ENCODE assay signal across 9 cellular contexts in genomic region chr4:176277162-176277904, GRCh38. TPM values are rescaled to one million over a fixed set of nuclear protein-coding genes. Genes with fewer than 3 reads are reported as not detected.
DNase-seq lines count a peak whose midpoint lies in the region; ATAC-seq and TF ChIP-seq lines count a peak whose summit lies in the region.
"Had no signal": no experiment of that assay in that cellular context is flagged by ENCODE, and none has a peak within 500 bp of the region (broad histone marks: within the 10 kb centered on the region; RNA-seq: fewer than 3 reads in every experiment).

No MANE protein-coding gene starts in this region.

- in situ Hi-C loops in Panc1 (cut with HindIII; ENCODE audit: low pct_unique_long_range_greater_than_20kb, low sequenced_read_pairs) = no loop called here

- no peaks in the 10 kb centered on the region for H3K4me1 ChIP-seq in Panc1 (ENCODE audit: control insufficient read depth, insufficient read depth, low read length)
- no peaks in the 10 kb centered on the region for H3K4me1 ChIP-seq in colonic mucosa

- no peak overlapping the region for H3K9ac ChIP-seq in colonic mucosa (ENCODE audit: low read depth in 2 of 2, low read length in 2 of 2)

- DNase-seq in GM10248 (ENCODE audit: extremely low spot score) (peak; percentile 34), HuH-7 (ENCODE audit: low spot score) (peak; percentile 20), Panc1 (ENCODE audit: low read depth, low spot score) (no peak), colonic mucosa (peak; percentile 34), left kidney (ENCODE audit: low read depth, low spot score) (peak; percentile 77)
- DNase-seq in stimulated activated naive CD8-positive, alpha-beta T cell treated with anti-CD3 and anti-CD28 coated beads, Interleukin-15, amount 100 ng/mL, for 72 hours = peak; percentile 4 to 16

- intact Hi-C loops in Panc1 (cut with micrococcal nuclease; ENCODE audit: unreplicated experiment) = loop anchor here (5.0 kb wide), 1 partner anchor 240 kb away; no protein-coding TSS in a partner anchor
- intact Hi-C loops in colonic mucosa (cut with DNase I) = loop anchor here (5.0 kb wide), 1 partner anchor 125 kb away; no protein-coding TSS in a partner anchor

- no peaks in the 10 kb centered on the region for H3K9me3 Mint-ChIP-seq in stimulated activated naive CD8-positive, alpha-beta T cell treated with anti-CD3 and anti-CD28 coated beads, Interleukin-15, amount 100 ng/mL, for 72 hours

- H3K36me3 ChIP-seq in Panc1 (ENCODE audit: control insufficient read depth, insufficient read depth, low read length) (no peaks in the 10 kb centered on the region), colonic mucosa (no peaks in the 10 kb centered on the region)

- no TSS peak for BruUV-seq in Panc1 (replicated peaks; lab: Mats Ljungman, UMichigan)

- H3K9me3 ChIP-seq in Panc1 (ENCODE audit: control insufficient read depth, insufficient read depth, low read depth, low read length) (no peaks in the 10 kb centered on the region), colonic mucosa (no peaks in the 10 kb centered on the region)

- H3K27me3 ChIP-seq in Panc1 (ENCODE audit: control insufficient read depth, insufficient read depth, low read length) (no peaks in the 10 kb centered on the region), colonic mucosa (no peaks in the 10 kb centered on the region)

- CTCF ChIA-PET in GM10248 (lab: Yijun Ruan, JAX) = interaction anchor here (0.7 to 2.0 kb wide), 6 partner anchors 10 to 264 kb away, joined by 3 to 6 read pairs (median 4); no protein-coding TSS in a partner anchor
- CTCF ChIA-PET in Panc1 (lab: Charles Lee) = interaction anchor here (0.6 to 1.0 kb wide), 5 partner anchors 42 to 280 kb away, joined by 3 to 5 read pairs (median 3); no protein-coding TSS in a partner anchor

- POLR2A ChIA-PET in GM10248 (lab: Yijun Ruan, JAX) = no interaction called here
- POLR2A ChIA-PET in Panc1 (lab: Charles Lee) = no interaction called here

- peaks cover 6% of the 10 kb centered on the region for H3K4me1 Mint-ChIP-seq in stimulated activated naive CD8-positive, alpha-beta T cell treated with anti-CD3 and anti-CD28 coated beads, Interleukin-15, amount 100 ng/mL, for 72 hours
- H3K4me1 Mint-ChIP-seq: activated naive CD4-positive, alpha-beta T cell treated with anti-CD3 and anti-CD28 coated beads, Interleukin-2, amount 50 U/mL, for 24 hours had no signal

- peak overlapping the region; percentile 12 to 59 for H3K4me3 ChIP-seq in Panc1 (ENCODE audit: low read depth in 2 of 2, low read length in 2 of 2)
- no peak overlapping the region for H3K4me3 ChIP-seq in colonic mucosa

- H3K27ac ChIP-seq in Panc1 (ENCODE audit: low read length) (no peak overlapping the region), colonic mucosa (no peak overlapping the region)

- peaks cover 9% of the 10 kb centered on the region for H3K27me3 Mint-ChIP-seq in stimulated activated naive CD8-positive, alpha-beta T cell treated with anti-CD3 and anti-CD28 coated beads, Interleukin-15, amount 100 ng/mL, for 72 hours

- TF ChIP-seq CTCF in GM10248 (IDR thresholded peaks at IDR 0.05; ENCODE audit: control extremely low read depth, extremely low read depth, low read depth, missing control alignments) = peak; percentile 49
- TF ChIP-seq CTCF in Panc1 (IDR thresholded peaks at IDR 0.05) = peak; percentile 74
- TF ChIP-seq CTCF in colonic mucosa (IDR thresholded peaks at IDR 0.05) = no peak

- no peak overlapping the region for H3K4me3 Mint-ChIP-seq in stimulated activated naive CD8-positive, alpha-beta T cell treated with anti-CD3 and anti-CD28 coated beads, Interleukin-15, amount 100 ng/mL, for 72 hours
- H3K4me3 Mint-ChIP-seq: activated naive CD4-positive, alpha-beta T cell treated with anti-CD3 and anti-CD28 coated beads, Interleukin-2, amount 50 U/mL, for 24 hours had no signal

- H3K27ac Mint-ChIP-seq in stimulated activated naive CD8-positive, alpha-beta T cell treated with anti-CD3 and anti-CD28 coated beads, Interleukin-15, amount 100 ng/mL, for 72 hours = no peak overlapping the region
- H3K27ac Mint-ChIP-seq: activated naive CD4-positive, alpha-beta T cell treated with anti-CD3 and anti-CD28 coated beads, Interleukin-2, amount 50 U/mL, for 24 hours had no signal

- ATAC-seq in GM21390 (IDR thresholded peaks at IDR 0.05; ENCODE audit: unreplicated experiment) = peak; percentile 96
- peak; percentile 93 for ATAC-seq in Panc1
- ATAC-seq in stimulated activated naive CD8-positive, alpha-beta T cell treated with anti-CD3 and anti-CD28 coated beads, Interleukin-15, amount 100 ng/mL, for 72 hours = peak; percentile 64
- ATAC-seq in GM21737 (IDR thresholded peaks at IDR 0.05; ENCODE audit: unreplicated experiment) = no peak

RNA-seq across cellular contexts. Expression of gene ASB5, which starts 8.3 kb away (rescaled TPM):
- total RNA-seq in Panc1 (2021; ENCODE audit: unreplicated experiment) = not detected
- polyA plus RNA-seq in Panc1 (2012; ENCODE audit: insufficient read length) = not detected
- total RNA-seq in colonic mucosa = 1 to 10 TPM in 1 of 2 donors, not detected in 1; 1.7 TPM

RNA-seq across cellular contexts. Expression of gene SPCS3, which starts 42.4 kb away (rescaled TPM):
- total RNA-seq in Panc1 (2021; ENCODE audit: unreplicated experiment) (78.5 TPM), colonic mucosa (100 to 1,000 TPM; 116 to 147 TPM)
- 47.3 TPM for polyA plus RNA-seq in Panc1 (2012; ENCODE audit: insufficient read length)
